ENCODE assay signal across 8 cellular contexts in the genomic region with DNA sequence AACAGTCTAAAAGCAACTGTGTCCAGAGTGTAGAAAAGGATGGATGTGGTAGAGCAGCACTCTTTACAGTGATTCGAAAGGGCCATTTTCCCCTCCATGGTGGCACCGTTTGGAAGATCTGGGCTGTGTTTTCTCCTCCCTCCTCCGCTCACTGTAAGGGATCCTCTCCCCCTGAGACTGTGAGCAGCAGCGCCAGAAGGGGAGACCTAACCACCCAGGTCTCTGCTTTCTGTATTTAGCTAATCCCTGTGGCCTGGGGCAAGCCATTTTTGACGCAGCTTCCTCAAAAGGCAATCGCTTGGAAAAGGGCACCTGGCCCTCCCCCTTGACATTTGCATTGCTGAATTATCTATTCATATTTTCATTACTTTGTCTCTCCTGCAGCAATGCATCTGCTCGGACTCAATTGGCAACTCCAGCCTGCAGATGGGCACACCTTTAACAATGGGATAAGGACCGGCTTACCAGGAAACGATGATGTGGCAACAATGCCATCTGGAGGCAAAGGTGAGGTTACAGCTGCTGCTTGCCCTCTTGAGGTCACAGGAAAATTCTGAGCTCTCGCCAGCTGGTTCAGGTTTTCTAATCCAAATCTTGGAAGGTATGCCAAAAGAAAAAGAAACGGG.
A peak's percentile ranks its signal among the peaks of the same experiment; 100 is the strongest.
DNase-seq lines count a peak whose midpoint lies in the region; ATAC-seq, FAIRE-seq and TF ChIP-seq lines count a peak whose summit lies in the region.

No MANE protein-coding gene starts in this region.

- no peak overlapping the region for H3K9ac ChIP-seq in parathyroid adenoma

- H3K27me3 ChIP-seq in BE2C (peaks cover 4% of the 10 kb centered on the region; the same call in 1 of the 2 replicates), Panc1 (ENCODE audit: control insufficient read depth, insufficient read depth, low read length) (peaks cover 5% of the 10 kb centered on the region), parathyroid adenoma (ENCODE audit: control insufficient read depth, insufficient read depth, low read length) (no peaks in the 10 kb centered on the region)

- H2AFZ ChIP-seq in parathyroid adenoma = no peak overlapping the region

- peak; percentile 66 for TF ChIP-seq CTCF in BE2C (IDR thresholded peaks at IDR 0.05; ENCODE audit: low read depth, low read length)
- peak; percentile 76 for TF ChIP-seq CTCF in Panc1 (IDR thresholded peaks at IDR 0.05)
- peak; percentile 38 for TF ChIP-seq CTCF in fibroblast of pulmonary artery (IDR thresholded peaks at IDR 0.05; ENCODE audit: low read length, missing control alignments)
- TF ChIP-seq CTCF in parathyroid adenoma (IDR thresholded peaks at IDR 0.05) = peak; percentile 29

- no TSS peak for BruUV-seq in Panc1 (replicated peaks; lab: Mats Ljungman, UMichigan)

- no peak overlapping the region for H3K4me3 ChIP-seq in BE2C (ENCODE audit: low read depth, low read length)
- H3K4me3 ChIP-seq in Panc1 (ENCODE audit: low read depth in 2 of 2, low read length in 2 of 2) = no peak overlapping the region
- no peak overlapping the region for H3K4me3 ChIP-seq in fibroblast of pulmonary artery (replicated peaks; ENCODE audit: low read depth, low read length)
- no peak overlapping the region for H3K4me3 ChIP-seq in parathyroid adenoma (ENCODE audit: low read depth, low read length)

- CTCF ChIA-PET in Panc1 (lab: Charles Lee) = interaction anchor here (0.5 to 1.4 kb wide), 5 partner anchors 13 to 1027 kb away, joined by 3 to 4 read pairs (median 3); no protein-coding TSS in a partner anchor

- FAIRE-seq in HTR-8/SVneo (lab: Jason Lieb, UNC) = peak; percentile 92

- intact Hi-C loops in Panc1 (cut with micrococcal nuclease; ENCODE audit: unreplicated experiment) = loop anchor here (2.0 kb wide), 2 partner anchors 324 to 464 kb away; no protein-coding TSS in a partner anchor

- no peak overlapping the region for H3K4me2 ChIP-seq in parathyroid adenoma (ENCODE audit: low read length)

- ATAC-seq in GM18505 (IDR thresholded peaks at IDR 0.05; ENCODE audit: unreplicated experiment) (peak; percentile 74), Panc1 (peak; percentile 95), HG03039 (IDR thresholded peaks at IDR 0.05; ENCODE audit: unreplicated experiment) (no peak)

- DNase-seq in BE2C (peak; percentile 50), HTR-8/SVneo (ENCODE audit: insufficient read length, low spot score) (peak; percentile 71), Panc1 (ENCODE audit: low read depth, low spot score) (peak; percentile 15), fibroblast of pulmonary artery (ENCODE audit: low read depth) (peak; percentile 61), cortex of kidney (lab: John Stamatoyannopoulos, UW) (no peak)

- H3K36me3 ChIP-seq in BE2C (no peaks in the 10 kb centered on the region), Panc1 (ENCODE audit: control insufficient read depth, insufficient read depth, low read length) (no peaks in the 10 kb centered on the region), parathyroid adenoma (ENCODE audit: control insufficient read depth, insufficient read depth, low read length) (no peaks in the 10 kb centered on the region)

- in situ Hi-C loops in Panc1 (cut with HindIII; ENCODE audit: low pct_unique_long_range_greater_than_20kb, low sequenced_read_pairs) = no loop called here

- no peaks in the 10 kb centered on the region for H3K79me2 ChIP-seq in parathyroid adenoma

- H3K9me3 ChIP-seq in BE2C = no peaks in the 10 kb centered on the region
- no peaks in the 10 kb centered on the region for H3K9me3 ChIP-seq in Panc1 (ENCODE audit: control insufficient read depth, insufficient read depth, low read depth, low read length)
- no peaks in the 10 kb centered on the region for H3K9me3 ChIP-seq in parathyroid adenoma (ENCODE audit: control insufficient read depth, low read length)

- H3K27ac ChIP-seq in Panc1 (ENCODE audit: low read length) (no peak overlapping the region), parathyroid adenoma (no peak overlapping the region)

- POLR2A ChIA-PET in Panc1 (lab: Charles Lee) = no interaction called here

- no peaks in the 10 kb centered on the region for H3K4me1 ChIP-seq in BE2C
- no peaks in the 10 kb centered on the region for H3K4me1 ChIP-seq in Panc1 (ENCODE audit: control insufficient read depth, insufficient read depth, low read length)
- no peaks in the 10 kb centered on the region for H3K4me1 ChIP-seq in parathyroid adenoma

- TF ChIP-seq POLR2A in GM18505 (IDR thresholded peaks at IDR 0.05; ENCODE audit: borderline replicate concordance, extremely low read depth, insufficient read depth, insufficient read length) = no peak
